Comparison of ENCODE assay signal across 16 cellular contexts in the genomic region with DNA sequence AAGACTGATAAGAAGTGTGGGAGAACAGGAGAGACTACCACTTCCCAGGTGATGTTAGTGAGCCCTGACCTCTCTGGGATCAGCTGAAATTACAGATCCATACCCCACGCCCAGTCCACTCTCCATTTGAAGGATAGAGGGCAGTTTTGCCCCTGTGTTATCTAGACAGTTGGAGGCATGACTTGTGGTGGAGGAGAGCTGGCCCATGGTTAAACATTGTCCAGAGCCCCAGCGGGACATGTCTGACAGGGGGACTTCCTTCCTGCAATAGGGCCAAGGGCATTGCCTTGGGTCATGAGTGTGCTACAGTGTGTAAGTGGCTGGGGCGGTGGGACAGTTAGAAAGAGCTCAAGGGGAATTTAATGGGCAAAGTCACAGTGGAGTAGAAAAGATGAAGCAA.
"Had no signal": no experiment of that assay in that cellular context is flagged by ENCODE, and none has a peak within 500 bp of the region (broad histone marks: within the 10 kb centered on the region; RNA-seq: fewer than 3 reads in every experiment).

No MANE protein-coding gene starts in this region.

- H3K9me3 ChIP-seq: lower lobe of right lung, right atrium auricular region, tibial nerve had no signal

- H3K4me1 ChIP-seq: foreskin keratinocyte, lower lobe of right lung, right atrium auricular region, tibial nerve had no signal

- H3K36me3 ChIP-seq: lower lobe of right lung, right atrium auricular region, tibial nerve had no signal

- H3K27me3 ChIP-seq: foreskin keratinocyte, right atrium auricular region, tibial nerve had no signal

- H3K4me3 ChIP-seq: lower lobe of right lung, right atrium auricular region, tibial nerve had no signal

- H3K27ac ChIP-seq: foreskin keratinocyte, lower lobe of right lung, right atrium auricular region, tibial nerve had no signal

- ATAC-seq: activated CD4-positive, CD25-positive, alpha-beta regulatory T cell treated with anti-CD3 and anti-CD28 coated beads, Interleukin-2, amount 50 U/mL, for 24 hours; activated naive CD8-positive, alpha-beta T cell treated with anti-CD3 and anti-CD28 coated beads, Interleukin-2, amount 50 U/mL, for 24 hours; foreskin keratinocyte; left cardiac atrium; lower lobe of right lung had no signal

- DNase-seq: activated CD4-positive, alpha-beta T cell treated with anti-CD3 and anti-CD28 coated beads, Interleukin-2, amount 50 U/mL, for 1 hour; activated CD8-positive, alpha-beta memory T cell treated with anti-CD3 and anti-CD28 coated beads for 24 hours; activated naive CD8-positive, alpha-beta T cell treated with anti-CD3 and anti-CD28 coated beads, Interleukin-2, amount 50 U/mL, for 24 hours; aorta; effector memory CD4-positive, alpha-beta T cell; foreskin keratinocyte; immature natural killer cell; left cardiac atrium; lower lobe of right lung; stimulated activated CD4-positive, alpha-beta T cell treated with anti-CD3 and anti-CD28 coated beads, Interleukin-15, amount 100 ng/mL, for 24 hours; stimulated activated CD4-positive, alpha-beta T cell treated with anti-CD3 and anti-CD28 coated beads, Interleukin-4, amount 100 ng/mL, for 1 hour; stimulated activated naive CD4-positive, alpha-beta T cell treated with Interleukin-2 at 50 U/mL for 16 hours; substantia nigra had no signal
